19 cellular contexts compared by ENCODE assay signal in the genomic region with DNA sequence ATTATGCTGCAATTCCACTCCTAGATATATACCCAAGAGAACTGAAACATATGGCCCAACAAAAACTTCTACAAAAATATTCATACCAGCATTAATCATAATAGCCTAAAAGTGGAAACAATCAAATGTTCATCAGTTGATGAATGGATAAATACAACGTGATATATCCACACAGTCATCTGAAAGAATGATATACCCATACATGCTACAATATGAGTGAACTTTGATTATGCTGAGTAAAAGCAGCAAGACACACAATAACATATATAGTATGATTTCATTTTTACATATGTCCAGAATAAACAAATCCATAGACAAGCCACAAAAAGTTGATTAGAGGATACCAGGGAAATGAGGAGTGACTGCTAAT. TPM values are rescaled to one million over a fixed set of nuclear protein-coding genes. Genes with fewer than 3 reads are reported as not detected.
DNase-seq lines count a peak whose midpoint lies in the region; ATAC-seq and TF ChIP-seq lines count a peak whose summit lies in the region.
"Had no signal": no experiment of that assay in that cellular context is flagged by ENCODE, and none has a peak within 500 bp of the region (broad histone marks: within the 10 kb centered on the region; RNA-seq: fewer than 3 reads in every experiment).

No MANE protein-coding gene starts in this region.

- H3K4me1 Mint-ChIP-seq in activated CD8-positive, alpha-beta T cell treated with anti-CD3 and anti-CD28 coated beads for 36 hours (ENCODE audit: low read depth), result peaks cover 39% of the 10 kb centered on the region
- H3K4me1 Mint-ChIP-seq in activated CD8-positive, alpha-beta T cell treated with anti-CD3 and anti-CD28 coated beads, Interleukin-2, amount 10 ng/mL, durations not matched to agents 7 days and 5 days (ENCODE audit: low read depth), result peaks cover 27% of the 10 kb centered on the region
- peaks cover 41% of the 10 kb centered on the region for H3K4me1 Mint-ChIP-seq in stimulated activated effector memory CD8-positive, alpha-beta T cell treated with anti-CD3 and anti-CD28 coated beads, Interleukin-12 subunit alpha, Interleukin-12 subunit beta, amount 100 ng/mL, for 72 hours

- peaks cover 5% of the 10 kb centered on the region for H3K36me3 Mint-ChIP-seq in activated CD8-positive, alpha-beta T cell treated with anti-CD3 and anti-CD28 coated beads for 36 hours (ENCODE audit: low read depth)
- peaks cover 9% of the 10 kb centered on the region for H3K36me3 Mint-ChIP-seq in activated CD8-positive, alpha-beta T cell treated with anti-CD3 and anti-CD28 coated beads, Interleukin-2, amount 10 ng/mL, durations not matched to agents 7 days and 5 days (ENCODE audit: low read depth)
- no peaks in the 10 kb centered on the region for H3K36me3 Mint-ChIP-seq in stimulated activated effector memory CD8-positive, alpha-beta T cell treated with anti-CD3 and anti-CD28 coated beads, Interleukin-12 subunit alpha, Interleukin-12 subunit beta, amount 100 ng/mL, for 72 hours

- peak; percentile 35 for ATAC-seq in activated CD8-positive, alpha-beta T cell treated with anti-CD3 and anti-CD28 coated beads for 36 hours
- no peak for ATAC-seq in activated CD8-positive, alpha-beta T cell treated with anti-CD3 and anti-CD28 coated beads, Interleukin-2, amount 10 ng/mL, durations not matched to agents 7 days and 5 days
- ATAC-seq in GM21723 (IDR thresholded peaks at IDR 0.05; ENCODE audit: unreplicated experiment) (peak; percentile 35), HG03442 (IDR thresholded peaks at IDR 0.05; ENCODE audit: unreplicated experiment) (peak; percentile 14), GM21447 (IDR thresholded peaks at IDR 0.05; ENCODE audit: unreplicated experiment) (no peak)
- ATAC-seq in stimulated activated effector memory CD8-positive, alpha-beta T cell treated with anti-CD3 and anti-CD28 coated beads, Interleukin-12 subunit alpha, Interleukin-12 subunit beta, amount 100 ng/mL, for 72 hours, result peak; percentile 77

- H3K27ac Mint-ChIP-seq in activated CD8-positive, alpha-beta T cell treated with anti-CD3 and anti-CD28 coated beads for 36 hours, result no peak overlapping the region
- no peak overlapping the region for H3K27ac Mint-ChIP-seq in activated CD8-positive, alpha-beta T cell treated with anti-CD3 and anti-CD28 coated beads, Interleukin-2, amount 10 ng/mL, durations not matched to agents 7 days and 5 days
- no peak overlapping the region for H3K27ac Mint-ChIP-seq in stimulated activated effector memory CD8-positive, alpha-beta T cell treated with anti-CD3 and anti-CD28 coated beads, Interleukin-12 subunit alpha, Interleukin-12 subunit beta, amount 100 ng/mL, for 72 hours

- CTCF ChIA-PET in activated CD8-positive, alpha-beta T cell treated with anti-CD3 and anti-CD28 coated beads for 36 hours (lab: Charles Lee), result no interaction called here
- CTCF ChIA-PET in activated CD8-positive, alpha-beta T cell treated with anti-CD3 and anti-CD28 coated beads, Interleukin-2, amount 10 ng/mL, durations not matched to agents 7 days and 5 days (lab: Charles Lee), result no interaction called here

- H3K27me3 Mint-ChIP-seq in activated CD8-positive, alpha-beta T cell treated with anti-CD3 and anti-CD28 coated beads for 36 hours, result no peaks in the 10 kb centered on the region
- H3K27me3 Mint-ChIP-seq in activated CD8-positive, alpha-beta T cell treated with anti-CD3 and anti-CD28 coated beads, Interleukin-2, amount 10 ng/mL, durations not matched to agents 7 days and 5 days (ENCODE audit: low read depth), result no peaks in the 10 kb centered on the region

- intact Hi-C loops in activated CD8-positive, alpha-beta T cell treated with anti-CD3 and anti-CD28 coated beads for 36 hours (cut with micrococcal nuclease), result no loop called here

- H3K4me3 Mint-ChIP-seq in activated CD8-positive, alpha-beta T cell treated with anti-CD3 and anti-CD28 coated beads for 36 hours, result no peak overlapping the region
- H3K4me3 Mint-ChIP-seq in activated CD8-positive, alpha-beta T cell treated with anti-CD3 and anti-CD28 coated beads, Interleukin-2, amount 10 ng/mL, durations not matched to agents 7 days and 5 days, result no peak overlapping the region
- no peak overlapping the region for H3K4me3 Mint-ChIP-seq in stimulated activated effector memory CD8-positive, alpha-beta T cell treated with anti-CD3 and anti-CD28 coated beads, Interleukin-12 subunit alpha, Interleukin-12 subunit beta, amount 100 ng/mL, for 72 hours
- H3K4me3 Mint-ChIP-seq: neural crest cell had no signal

- no peak for DNase-seq in activated CD8-positive, alpha-beta T cell treated with anti-CD3 and anti-CD28 coated beads for 36 hours
- DNase-seq in activated CD8-positive, alpha-beta T cell treated with anti-CD3 and anti-CD28 coated beads, Interleukin-2, amount 10 ng/mL, durations not matched to agents 7 days and 5 days, result no peak
- no peak for DNase-seq in stimulated activated effector memory CD8-positive, alpha-beta T cell treated with anti-CD3 and anti-CD28 coated beads, Interleukin-12 subunit alpha, Interleukin-12 subunit beta, amount 100 ng/mL, for 72 hours (ENCODE audit: low spot score in 2 of 2)
- DNase-seq in stimulated activated CD4-positive, alpha-beta T cell treated with anti-CD3 and anti-CD28 coated beads, Interleukin-4, amount 100 ng/mL, for 1 hour, result no peak
- no peak for DNase-seq in NCI-H1417 treated with DMSO at 0.1 percent for 48 hours (lab: John Stamatoyannopoulos, UW)
- DNase-seq: activated CD4-positive, alpha-beta T cell treated with anti-CD3 and anti-CD28 coated beads for 4 hours; activated T-cell treated with anti-CD3 and anti-CD28 coated beads, Interleukin-2, amount 50 U/mL, for 1 hour; DMS 273 treated with DMSO at 0.1 percent for 48 hours; GF-D8; H7; kidney; mesenchymal stem cell; NCI-H146; NCI-H446 treated with DMSO at 0.1 percent for 48 hours; SJCRH30 had no signal

- peaks cover 10% of the 10 kb centered on the region for H3K9me3 Mint-ChIP-seq in activated CD8-positive, alpha-beta T cell treated with anti-CD3 and anti-CD28 coated beads for 36 hours
- H3K9me3 Mint-ChIP-seq in activated CD8-positive, alpha-beta T cell treated with anti-CD3 and anti-CD28 coated beads, Interleukin-2, amount 10 ng/mL, durations not matched to agents 7 days and 5 days (ENCODE audit: insufficient read depth), result peaks cover 7% of the 10 kb centered on the region
- H3K9me3 Mint-ChIP-seq in stimulated activated effector memory CD8-positive, alpha-beta T cell treated with anti-CD3 and anti-CD28 coated beads, Interleukin-12 subunit alpha, Interleukin-12 subunit beta, amount 100 ng/mL, for 72 hours, result no peaks in the 10 kb centered on the region

- POLR2A ChIA-PET in activated CD8-positive, alpha-beta T cell treated with anti-CD3 and anti-CD28 coated beads for 36 hours (lab: Charles Lee), result interaction anchor here (0.7 to 1.2 kb wide), 2 partner anchors 82 to 90 kb away, joined by 3 to 4 read pairs; a partner anchor contains a TSS
- POLR2A ChIA-PET in activated CD8-positive, alpha-beta T cell treated with anti-CD3 and anti-CD28 coated beads, Interleukin-2, amount 10 ng/mL, durations not matched to agents 7 days and 5 days (lab: Charles Lee), result no interaction called here

- TF ChIP-seq CTCF in activated CD8-positive, alpha-beta T cell treated with anti-CD3 and anti-CD28 coated beads for 36 hours (IDR thresholded peaks at IDR 0.05), result no peak

RNA-seq across cellular contexts. Expression of a gene that starts 30.7 kb away (rescaled TPM):
- total RNA-seq in activated CD8-positive, alpha-beta T cell treated with anti-CD3 and anti-CD28 coated beads for 36 hours, result 10 to 100 TPM; 11.8 to 13.1 TPM
- 10 to 100 TPM; 21.6 to 26.2 TPM for total RNA-seq in activated CD8-positive, alpha-beta T cell treated with anti-CD3 and anti-CD28 coated beads, Interleukin-2, amount 10 ng/mL, durations not matched to agents 7 days and 5 days

Comparison
In these comparisons a context has a peak if more than half of its experiments do, and no peak if none do; other contexts are left out.
1. ATAC-seq: peak in activated CD8-positive, alpha-beta T cell treated with anti-CD3 and anti-CD28 coated beads for 36 hours (single experiment), GM21723 (single experiment), HG03442 (single experiment) and stimulated activated effector memory CD8-positive, alpha-beta T cell treated with anti-CD3 and anti-CD28 coated beads, Interleukin-12 subunit alpha, Interleukin-12 subunit beta, amount 100 ng/mL, for 72 hours (single experiment); none in activated CD8-positive, alpha-beta T cell treated with anti-CD3 and anti-CD28 coated beads, Interleukin-2, amount 10 ng/mL, durations not matched to agents 7 days and 5 days (single experiment) and GM21447 (single experiment).